In the genomic region with DNA sequence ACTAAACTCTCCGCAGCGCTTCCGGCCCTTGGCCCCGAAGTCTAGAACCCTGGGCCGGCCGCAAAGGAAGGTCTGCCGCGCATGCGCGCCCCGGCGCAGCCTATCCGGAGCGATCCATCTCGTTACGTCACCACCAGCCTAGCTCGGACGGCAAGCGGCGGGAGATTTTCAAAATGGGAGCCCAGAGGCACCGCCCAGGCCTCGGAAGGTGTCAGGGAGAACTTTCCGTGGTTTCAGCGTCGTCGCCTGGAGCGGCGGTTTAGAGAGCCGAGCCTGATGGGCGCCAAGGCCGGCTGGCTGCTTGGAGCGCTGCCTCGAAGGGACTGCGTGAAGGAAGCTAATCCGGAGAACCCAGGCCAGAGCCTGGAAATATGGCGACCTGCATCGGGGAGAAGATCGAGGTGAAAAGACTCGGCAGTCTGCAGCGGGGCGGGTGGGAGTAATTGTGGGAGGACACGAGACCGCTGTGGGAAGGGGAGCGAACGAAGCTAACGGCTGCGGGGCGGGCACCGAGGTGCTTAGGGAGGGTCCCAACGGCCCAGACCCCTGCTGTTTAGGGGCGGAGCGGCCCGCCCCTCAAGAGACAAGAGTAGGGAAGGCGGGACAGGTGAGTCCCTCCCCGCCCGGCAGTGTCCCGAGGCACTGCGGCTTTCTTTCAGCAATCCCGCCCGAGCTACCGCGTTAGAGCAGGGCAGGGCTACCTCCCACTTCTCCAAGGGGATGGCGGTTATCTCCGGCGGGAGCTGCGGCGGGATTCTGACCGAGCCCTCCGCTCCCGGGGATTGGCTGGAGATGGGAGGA, we compare ENCODE assay signal across 8 cellular contexts. TPM values are rescaled to one million over a fixed set of nuclear protein-coding genes. Genes with fewer than 3 reads are reported as not detected.
DNase-seq lines count a peak whose midpoint lies in the region; ATAC-seq and TF ChIP-seq lines count a peak whose summit lies in the region.

A gene (plus strand): TSS at position 130 of the 801 bp plus-strand sequence. CDS start 242 bp downstream, at position 372.

- no peaks in the 10 kb centered on the region for H3K36me3 ChIP-seq in smooth muscle cell (ENCODE audit: low read depth)

- H3K36me3 Mint-ChIP-seq in activated B cell treated with CpG ODN at 0.5 μM for 24 hours (ENCODE audit: low read depth) (peaks cover 10% of the 10 kb centered on the region), immature natural killer cell (peaks cover 0 to 4% (median 0%) of the 10 kb centered on the region in 3 donors)

- no peaks in the 10 kb centered on the region for H3K9me3 Mint-ChIP-seq in activated B cell treated with CpG ODN at 0.5 μM for 24 hours
- H3K9me3 Mint-ChIP-seq in immature natural killer cell: no peaks in the 10 kb centered on the region

- DNase-seq in AG10803 (ENCODE audit: low read depth): peak; percentile 92
- DNase-seq in NCI-H345 treated with DMSO at 0.1 percent for 48 hours (lab: John Stamatoyannopoulos, UW; ENCODE audit: unreplicated experiment): peak; percentile 84
- peak; percentile 88 for DNase-seq in activated B cell treated with CpG ODN at 0.5 μM for 24 hours
- peak; percentile 40 to 94 (median 87) for DNase-seq in caudate nucleus (lab: John Stamatoyannopoulos, UW)
- DNase-seq in immature natural killer cell: peak; percentile 92 to 95 (median 94)
- DNase-seq in smooth muscle cell (lab: John Stamatoyannopoulos, UW; ENCODE audit: unreplicated experiment): peak; percentile 75

- POLR2A ChIA-PET in activated B cell treated with CpG ODN at 0.5 μM for 24 hours (lab: Charles Lee): interaction anchor here (0.5 to 3.0 kb wide), 6 partner anchors 58 to 1215 kb away, joined by 3 to 20 read pairs (median 4); a partner anchor contains a TSS

- H3K27me3 ChIP-seq in smooth muscle cell (ENCODE audit: low read depth): no peaks in the 10 kb centered on the region

- H3K4me3 ChIP-seq in AG10803 (ENCODE audit: low read length) (peak within 1 kb of the TSS; percentile 91), smooth muscle cell (peak within 1 kb of the TSS; percentile 86)

- H3F3A ChIP-seq in smooth muscle cell (ENCODE audit: low read depth): no peaks in the 10 kb centered on the region

- CTCF ChIA-PET in activated B cell treated with CpG ODN at 0.5 μM for 24 hours (lab: Charles Lee): no interaction called here

- no peaks in the 10 kb centered on the region for H4K20me1 ChIP-seq in smooth muscle cell (ENCODE audit: low read depth)

- no peaks in the 10 kb centered on the region for H3K9me3 ChIP-seq in smooth muscle cell (replicated peaks; ENCODE audit: low read depth)

- H3K27ac Mint-ChIP-seq in activated B cell treated with CpG ODN at 0.5 μM for 24 hours (peak within 1 kb of the TSS; percentile 97), immature natural killer cell (peak within 1 kb of the TSS; percentile 94 to 98 (median 96))

- peak within 1 kb of the TSS; percentile 79 for H3K27ac ChIP-seq in caudate nucleus (ENCODE audit: low read depth, low read length)
- peak within 1 kb of the TSS; percentile 53 for H3K27ac ChIP-seq in smooth muscle cell (ENCODE audit: low read depth)

- peaks cover 17% of the 10 kb centered on the region for H3K4me1 ChIP-seq in smooth muscle cell (ENCODE audit: low read depth)

- no peak for TF ChIP-seq CTCF in AG10803 (conservative IDR thresholded peaks at IDR 0.05; ENCODE audit: low read length)
- TF ChIP-seq CTCF in activated B cell treated with CpG ODN at 0.5 μM for 24 hours (IDR thresholded peaks at IDR 0.05): no peak
- no peak for TF ChIP-seq CTCF in smooth muscle cell (IDR thresholded peaks at IDR 0.05; ENCODE audit: borderline replicate concordance, insufficient read depth, poor library complexity, severe bottlenecking)

- no peaks in the 10 kb centered on the region for H3K27me3 Mint-ChIP-seq in activated B cell treated with CpG ODN at 0.5 μM for 24 hours
- peaks cover 4 to 18% (median 12%) of the 10 kb centered on the region in 3 donors for H3K27me3 Mint-ChIP-seq in immature natural killer cell (ENCODE audit: low read depth in 3 of 3)

- H2AFZ ChIP-seq in smooth muscle cell (ENCODE audit: low read depth): peak within 1 kb of the TSS; percentile 95

- intact Hi-C loops in activated B cell treated with CpG ODN at 0.5 μM for 24 hours (cut with micrococcal nuclease): loop anchor here (1.0 to 2.0 kb wide), 7 partner anchors 84 to 1212 kb away; a partner anchor contains a TSS

- peak within 1 kb of the TSS; percentile 90 for H3K4me2 ChIP-seq in smooth muscle cell

- H3K4me1 Mint-ChIP-seq in activated B cell treated with CpG ODN at 0.5 μM for 24 hours: peaks cover 18% of the 10 kb centered on the region
- H3K4me1 Mint-ChIP-seq in immature natural killer cell: peaks cover 21 to 33% of the 10 kb centered on the region in 2 donors

- under 1% methylated on average over 67 of the region's 70 CpGs for WGBS in smooth muscle cell (ENCODE audit: low lambda C conversion rate)

- H3K4me3 Mint-ChIP-seq in activated B cell treated with CpG ODN at 0.5 μM for 24 hours: peak within 1 kb of the TSS; percentile 94
- peak within 1 kb of the TSS; percentile 96 to 99 (median 97) for H3K4me3 Mint-ChIP-seq in immature natural killer cell

- peaks cover 14% of the 10 kb centered on the region for H3K79me2 ChIP-seq in smooth muscle cell (ENCODE audit: low read depth)

- peak; percentile 91 for ATAC-seq in GM19035 (IDR thresholded peaks at IDR 0.05; ENCODE audit: unreplicated experiment)
- ATAC-seq in HG03342 (IDR thresholded peaks at IDR 0.05; ENCODE audit: unreplicated experiment): peak; percentile 91
- ATAC-seq in activated B cell treated with CpG ODN at 0.5 μM for 24 hours (ENCODE audit: low read depth): peak; percentile 97

- H3K9ac ChIP-seq in smooth muscle cell (ENCODE audit: low read depth): peak within 1 kb of the TSS; percentile 64

RNA-seq across cellular contexts. Expression of the gene that starts here (rescaled TPM):
- 3.4 and 3.8 TPM in 2 replicates for total RNA-seq in activated B cell treated with CpG ODN at 0.5 μM for 24 hours
- 1 to 10 TPM; 2.0 to 3.9 (median 2.9) TPM for polyA plus RNA-seq in immature natural killer cell
- 10.1 and 19.9 TPM in 2 replicates for total RNA-seq in smooth muscle cell
- polyA plus RNA-seq in smooth muscle cell: 6.9 and 7.1 TPM in 2 replicates

Comparison
In these comparisons a context has a peak if more than half of its experiments do, and no peak if none do; other contexts are left out.
1. Peak in every context shown above with its lines: DNase-seq, ATAC-seq, H3K4me3 ChIP-seq and H3K27ac ChIP-seq.